ENCODE assay signal across 1 cellular context in genomic region chr4:128811571-128812359, GRCh38.
TF ChIP-seq lines count a peak whose summit lies in the region.

No MANE protein-coding gene starts in this region.

TF ChIP-seq in K562, 482 proteins besides CTCF, POLR2A, EP300 and RAD21 (continued from another document):
- no peak for TF ChIP-seq MLX (CRISPR knock-in tag; conservative IDR thresholded peaks at IDR 0.05)
- TF ChIP-seq ZBTB5 (IDR thresholded peaks at IDR 0.05) = no peak
- peak; percentile 53 for TF ChIP-seq TAF9B (IDR thresholded peaks at IDR 0.05; ENCODE audit: partially characterized antibody)
- TF ChIP-seq SNIP1 (IDR thresholded peaks at IDR 0.05; ENCODE audit: low read depth) = no peak
- TF ChIP-seq MITF (IDR thresholded peaks at IDR 0.05) = no peak
- TF ChIP-seq U2AF1 (optimal IDR thresholded peaks at IDR 0.05; ENCODE audit: low read depth, low read length) = peak; percentile 39
- no peak for TF ChIP-seq FOS (IDR thresholded peaks at IDR 0.05; ENCODE audit: extremely low read depth, insufficient read length)
- TF ChIP-seq PREB (CRISPR knock-in tag; IDR thresholded peaks at IDR 0.05) = no peak
- no peak; the same call in 1 of the 2 replicates for TF ChIP-seq ZNF282 (CRISPR knock-in tag; IDR thresholded peaks at IDR 0.05)
- no peak for TF ChIP-seq ZNF41 (CRISPR knock-in tag; conservative IDR thresholded peaks at IDR 0.05)
- TF ChIP-seq SMARCC2 (IDR thresholded peaks at IDR 0.05; ENCODE audit: low read depth) = no peak
- no peak for TF ChIP-seq SREBF2 (CRISPR knock-in tag; IDR thresholded peaks at IDR 0.05)
- no peak for TF ChIP-seq RBM34 (IDR thresholded peaks at IDR 0.05; ENCODE audit: borderline replicate concordance, insufficient read depth, low read length)
- peak; percentile 16; the same call in 1 of the 2 replicates for TF ChIP-seq LEF1 (IDR thresholded peaks at IDR 0.05)
